Comparison of ENCODE assay signal across 35 cellular contexts in genomic region chr20:33878583-33878982, GRCh38.
"Had no signal": no experiment of that assay in that cellular context is flagged by ENCODE, and none has a peak within 500 bp of the region (broad histone marks: within the 10 kb centered on the region; RNA-seq: fewer than 3 reads in every experiment).

No MANE protein-coding gene starts in this region.

- H3K27ac ChIP-seq: adrenal gland, body of pancreas, brain microvascular endothelial cell, breast epithelium, VCaP had no signal

- H3K4me3 ChIP-seq: adrenal gland, body of pancreas, breast epithelium had no signal

- ATAC-seq: activated CD8-positive, alpha-beta T cell treated with anti-CD3 and anti-CD28 coated beads for 36 hours; activated naive CD4-positive, alpha-beta T cell treated with anti-CD3 and anti-CD28 coated beads, Interleukin-2, amount 50 U/mL, for 72 hours; activated T-cell treated with anti-CD3 and anti-CD28 coated beads, Interleukin-2, amount 50 U/mL, for 4 hours; activated T-cell treated with anti-CD3 and anti-CD28 coated beads, Interleukin-2, amount 50 U/mL, for 72 hours; activated T-helper 17 cell treated with anti-CD3 and anti-CD28 coated beads, Interleukin-2, amount 50 U/mL, for 72 hours; body of pancreas had no signal

- H3K27me3 Mint-ChIP-seq: activated B cell treated with CpG ODN at 0.5 μM for 24 hours; activated CD4-positive, alpha-beta memory T cell treated with anti-CD3 and anti-CD28 coated beads for 36 hours; activated CD4-positive, alpha-beta T cell treated with anti-CD3 and anti-CD28 coated beads, Interleukin-2, amount 10 ng/mL, durations not matched to agents 24 days and 14 days; activated CD8-positive, alpha-beta T cell treated with anti-CD3 and anti-CD28 coated beads for 36 hours; activated naive CD8-positive, alpha-beta T cell treated with anti-CD3 and anti-CD28 coated beads for 36 hours had no signal

- FAIRE-seq: astrocyte, colon, TTC549 had no signal

- H3K27me3 ChIP-seq: adrenal gland, body of pancreas, brain microvascular endothelial cell, breast epithelium had no signal

- DNase-seq: activated B cell treated with CpG ODN at 0.5 μM for 24 hours; activated CD4-positive, alpha-beta memory T cell treated with anti-CD3 and anti-CD28 coated beads for 36 hours; activated CD4-positive, alpha-beta T cell treated with anti-CD3 and anti-CD28 coated beads for 4 hours; activated CD4-positive, alpha-beta T cell treated with anti-CD3 and anti-CD28 coated beads, Interleukin-2, amount 10 ng/mL, durations not matched to agents 24 days and 14 days; activated CD4-positive, alpha-beta T cell treated with anti-CD3 and anti-CD28 coated beads, Interleukin-2, amount 50 U/mL, for 1 hour; activated CD4-positive, alpha-beta T cell treated with anti-CD3 and anti-CD28 coated beads, Interleukin-2, amount 50 U/mL, for 4 hours; activated CD4-positive, CD25-positive, alpha-beta regulatory T cell treated with anti-CD3 and anti-CD28 coated beads, Interleukin-2, amount 50 U/mL, for 72 hours; activated CD8-positive, alpha-beta memory T cell treated with anti-CD3 and anti-CD28 coated beads, Interleukin-2, amount 50 U/mL, for 4 hours; activated CD8-positive, alpha-beta T cell treated with anti-CD3 and anti-CD28 coated beads for 36 hours; activated effector memory CD4-positive, alpha-beta T cell treated with anti-CD3 and anti-CD28 coated beads, Interleukin-2, amount 50 U/mL, for 16 hours; activated gamma-delta T cell treated with Interleukin-2 at 50 U/mL for 16 hours; activated naive CD4-positive, alpha-beta T cell; activated naive CD4-positive, alpha-beta T cell treated with anti-CD3 and anti-CD28 coated beads for 36 hours; activated naive CD4-positive, alpha-beta T cell treated with anti-CD3 and anti-CD28 coated beads, Interleukin-2, amount 50 U/mL, for 16 hours; activated naive CD8-positive, alpha-beta T cell treated with anti-CD3 and anti-CD28 coated beads for 36 hours; activated T-cell treated with anti-CD3 and anti-CD28 coated beads for 4 hours; activated T-cell treated with anti-CD3 and anti-CD28 coated beads, Interleukin-2, amount 50 U/mL, for 1 hour; activated T-cell treated with anti-CD3 and anti-CD28 coated beads, Interleukin-2, amount 50 U/mL, for 4 hours; activated T-cell treated with anti-CD3 and anti-CD28 coated beads, Interleukin-2, amount 50 U/mL, for 72 hours; adrenal gland; amniotic stem cell; aorta; body of pancreas; brain microvascular endothelial cell; central memory CD4-positive, alpha-beta T cell; T-helper 9 cell had no signal

- H3K4me1 Mint-ChIP-seq: activated CD4-positive, alpha-beta T cell treated with anti-CD3 and anti-CD28 coated beads, Interleukin-2, amount 10 ng/mL, durations not matched to agents 24 days and 14 days; activated naive CD8-positive, alpha-beta T cell treated with anti-CD3 and anti-CD28 coated beads for 36 hours; activated T-helper 17 cell treated with anti-CD3 and anti-CD28 coated beads, Interleukin-2, amount 50 U/mL, for 72 hours had no signal

- H3K27ac Mint-ChIP-seq: activated B cell treated with CpG ODN at 0.5 μM for 24 hours; activated CD4-positive, alpha-beta memory T cell treated with anti-CD3 and anti-CD28 coated beads for 36 hours; activated CD4-positive, alpha-beta T cell treated with anti-CD3 and anti-CD28 coated beads, Interleukin-2, amount 10 ng/mL, durations not matched to agents 24 days and 14 days; activated CD8-positive, alpha-beta T cell treated with anti-CD3 and anti-CD28 coated beads for 36 hours; activated naive CD4-positive, alpha-beta T cell treated with anti-CD3 and anti-CD28 coated beads for 36 hours; activated naive CD4-positive, alpha-beta T cell treated with anti-CD3 and anti-CD28 coated beads, Interleukin-2, amount 50 U/mL, for 72 hours; activated naive CD8-positive, alpha-beta T cell treated with anti-CD3 and anti-CD28 coated beads for 36 hours; activated T-cell treated with anti-CD3 and anti-CD28 coated beads, Interleukin-2, amount 50 U/mL, for 72 hours; activated T-helper 1 cell treated with anti-CD3 and anti-CD28 coated beads, Interleukin-12 subunit alpha, Interleukin-12 subunit beta, Interleukin-2, Interleukin-4 antibody, amounts not matched to agents 30 ng/mL and 10 ng/mL and 1 ng/mL, durations not matched to agents 14 hours and 24 hours and 36 hours; activated T-helper 17 cell treated with anti-CD3 and anti-CD28 coated beads, Interleukin-2, amount 50 U/mL, for 72 hours; T-helper 2 cell treated with Interferon-gamma antibody and Interleukin-4, amounts not matched to agents 5 μg/mL and 100 μg/mL, for 36 hours had no signal

- H3K9me3 ChIP-seq: body of pancreas had no signal

- H3K36me3 ChIP-seq: adrenal gland, brain microvascular endothelial cell, breast epithelium had no signal

- H3K4me3 Mint-ChIP-seq: activated B cell treated with CpG ODN at 0.5 μM for 24 hours; activated CD4-positive, alpha-beta memory T cell treated with anti-CD3 and anti-CD28 coated beads for 36 hours; activated CD4-positive, alpha-beta T cell treated with anti-CD3 and anti-CD28 coated beads, Interleukin-2, amount 10 ng/mL, durations not matched to agents 24 days and 14 days; activated CD8-positive, alpha-beta T cell treated with anti-CD3 and anti-CD28 coated beads for 36 hours; activated naive CD4-positive, alpha-beta T cell treated with anti-CD3 and anti-CD28 coated beads for 36 hours; activated naive CD8-positive, alpha-beta T cell treated with anti-CD3 and anti-CD28 coated beads for 36 hours; activated T-cell treated with anti-CD3 and anti-CD28 coated beads, Interleukin-2, amount 50 U/mL, for 4 hours; activated T-cell treated with anti-CD3 and anti-CD28 coated beads, Interleukin-2, amount 50 U/mL, for 72 hours; activated T-helper 1 cell treated with anti-CD3 and anti-CD28 coated beads, Interleukin-12 subunit alpha, Interleukin-12 subunit beta, Interleukin-2, Interleukin-4 antibody, amounts not matched to agents 30 ng/mL and 10 ng/mL and 1 ng/mL, durations not matched to agents 14 hours and 24 hours and 36 hours; activated T-helper 17 cell treated with anti-CD3 and anti-CD28 coated beads, Interleukin-2, amount 50 U/mL, for 72 hours; T-helper 2 cell treated with Interferon-gamma antibody and Interleukin-4, amounts not matched to agents 5 μg/mL and 100 μg/mL, for 36 hours had no signal

- H3K4me1 ChIP-seq: adrenal gland, body of pancreas, breast epithelium had no signal
